8 cellular contexts compared by ENCODE assay signal in genomic region chr16:68229431-68230175, GRCh38. TPM values are rescaled to one million over a fixed set of nuclear protein-coding genes. Genes with fewer than 3 reads are reported as not detected.
DNase-seq lines count a peak whose midpoint lies in the region; ATAC-seq, FAIRE-seq and TF ChIP-seq lines count a peak whose summit lies in the region.

No MANE protein-coding gene starts in this region.

- DNase-seq in EL, result peak; percentile 71
- peak; percentile 55 for DNase-seq in Jurkat, Clone E6-1 (ENCODE audit: low read depth, low spot score)
- DNase-seq in SW480 (ENCODE audit: low spot score), result peak; percentile 43
- DNase-seq in MCF 10A (ENCODE audit: unreplicated experiment), result peak; percentile 72
- DNase-seq in kidney, result peak; percentile 51
- no peak for DNase-seq in stimulated activated naive B cell treated with anti-CD40 and anti-IgM and Interleukin-4, amounts not matched to agents 10 μg/mL and 1 μg/mL and 100 μg/mL, for 72 hours
- DNase-seq in GOT3 (lab: John Stamatoyannopoulos, UW), result no peak

- no peaks in the 10 kb centered on the region for H3K27me3 Mint-ChIP-seq in MCF 10A (ENCODE audit: insufficient read depth, unreplicated experiment)
- no peaks in the 10 kb centered on the region for H3K27me3 Mint-ChIP-seq in stimulated activated naive B cell treated with anti-CD40 and anti-IgM and Interleukin-4, amounts not matched to agents 10 μg/mL and 1 μg/mL and 100 μg/mL, for 72 hours

- H3K4me3 ChIP-seq in Jurkat, Clone E6-1 (ENCODE audit: low read length), result no peak overlapping the region
- no peak overlapping the region for H3K4me3 ChIP-seq in kidney (ENCODE audit: low read length in 2 of 2)

- H3K9me3 Mint-ChIP-seq in MCF 10A (ENCODE audit: unreplicated experiment), result no peaks in the 10 kb centered on the region
- no peaks in the 10 kb centered on the region for H3K9me3 Mint-ChIP-seq in stimulated activated naive B cell treated with anti-CD40 and anti-IgM and Interleukin-4, amounts not matched to agents 10 μg/mL and 1 μg/mL and 100 μg/mL, for 72 hours

- CTCF ChIA-PET in MCF 10A (lab: Yijun Ruan, JAX), result interaction anchor here (0.5 to 1.9 kb wide), 16 partner anchors 9 to 326 kb away, joined by 3 to 7 read pairs (median 3); no protein-coding TSS in a partner anchor

- H3K27ac Mint-ChIP-seq in MCF 10A (ENCODE audit: low read depth, unreplicated experiment), result no peak overlapping the region
- peak overlapping the region; percentile 56 for H3K27ac Mint-ChIP-seq in stimulated activated naive B cell treated with anti-CD40 and anti-IgM and Interleukin-4, amounts not matched to agents 10 μg/mL and 1 μg/mL and 100 μg/mL, for 72 hours

- no peak overlapping the region for H3K27ac ChIP-seq in kidney (ENCODE audit: low read depth in 2 of 2, low read length in 2 of 2)

- no peak for ATAC-seq in stimulated activated naive B cell treated with anti-CD40 and anti-IgM and Interleukin-4, amounts not matched to agents 10 μg/mL and 1 μg/mL and 100 μg/mL, for 72 hours (replicated peaks)
- no peak for ATAC-seq in HG03159 (IDR thresholded peaks at IDR 0.05; ENCODE audit: unreplicated experiment)

- H3K9ac ChIP-seq in kidney (ENCODE audit: low read length in 2 of 2), result no peak overlapping the region

- POLR2A ChIA-PET in MCF 10A (lab: Yijun Ruan, JAX), result interaction anchor here (1.2 kb wide), 1 partner anchor 138 kb away, joined by 3 read pairs; no protein-coding TSS in a partner anchor

- H3K36me3 ChIP-seq in kidney (ENCODE audit: control insufficient read depth in 1 of 2, insufficient read depth in 2 of 2, low read length in 2 of 2), result peaks cover 19 to 31% of the 10 kb centered on the region in 2 donors

- FAIRE-seq in kidney (lab: Jason Lieb, UNC), result no peak

- peaks cover 19 to 23% of the 10 kb centered on the region in 2 donors for H3K4me1 ChIP-seq in kidney (ENCODE audit: control insufficient read depth in 1 of 2, insufficient read depth in 1 of 2, low read depth in 1 of 2, low read length in 2 of 2)

- peaks cover 13% of the 10 kb centered on the region for H3K4me1 Mint-ChIP-seq in MCF 10A (ENCODE audit: insufficient read depth, unreplicated experiment)
- peaks cover 32 to 62% of the 10 kb centered on the region in 2 donors for H3K4me1 Mint-ChIP-seq in stimulated activated naive B cell treated with anti-CD40 and anti-IgM and Interleukin-4, amounts not matched to agents 10 μg/mL and 1 μg/mL and 100 μg/mL, for 72 hours

- peaks cover 52% of the 10 kb centered on the region for H3K36me3 Mint-ChIP-seq in MCF 10A (ENCODE audit: insufficient read depth, unreplicated experiment)
- H3K36me3 Mint-ChIP-seq in stimulated activated naive B cell treated with anti-CD40 and anti-IgM and Interleukin-4, amounts not matched to agents 10 μg/mL and 1 μg/mL and 100 μg/mL, for 72 hours, result peaks cover 8 to 37% of the 10 kb centered on the region in 2 donors

- intact Hi-C loops in MCF 10A (cut with micrococcal nuclease), result loop anchor here (1.0 to 2.0 kb wide), 5 partner anchors 135 to 236 kb away; no protein-coding TSS in a partner anchor
- intact Hi-C loops in kidney (cut with DNase I), result no loop called here

- TF ChIP-seq CTCF in MCF 10A (IDR thresholded peaks at IDR 0.05; ENCODE audit: unreplicated experiment) (peak; percentile 87), kidney (IDR thresholded peaks at IDR 0.05; ENCODE audit: borderline replicate concordance, extremely low read depth, insufficient read depth) (peak; percentile 73)

- no peaks in the 10 kb centered on the region for H3K9me3 ChIP-seq in kidney (ENCODE audit: control insufficient read depth in 1 of 2, low read length in 2 of 2)

- TSS peak; percentile 1 for BruUV-seq in MCF 10A (replicated peaks; lab: Mats Ljungman, UMichigan)

- no peak overlapping the region for H3K4me3 Mint-ChIP-seq in MCF 10A (ENCODE audit: unreplicated experiment)
- H3K4me3 Mint-ChIP-seq in stimulated activated naive B cell treated with anti-CD40 and anti-IgM and Interleukin-4, amounts not matched to agents 10 μg/mL and 1 μg/mL and 100 μg/mL, for 72 hours, result no peak overlapping the region

RNA-seq across cellular contexts. Expression of gene ESRP2, which starts 6.3 kb away (rescaled TPM):
- not detected for polyA plus RNA-seq in Jurkat, Clone E6-1 (2012; ENCODE audit: insufficient read depth, insufficient read length)
- 42.7 and 48.8 TPM in 2 replicates for total RNA-seq in MCF 10A (2022)
- 32.9 TPM for total RNA-seq in kidney
- 19.1 TPM for polyA plus RNA-seq in kidney (ENCODE audit: insufficient read depth, low read depth, low replicate concordance)

RNA-seq across cellular contexts. Expression of gene PLA2G15, which starts 15.6 kb away (rescaled TPM):
- polyA plus RNA-seq in Jurkat, Clone E6-1 (2012; ENCODE audit: insufficient read depth, insufficient read length), result 6.6 TPM
- 4.6 and 6.4 TPM in 2 replicates for total RNA-seq in MCF 10A (2022)
- 35.1 TPM for total RNA-seq in kidney
- 44.4 TPM for polyA plus RNA-seq in kidney (ENCODE audit: insufficient read depth, low read depth, low replicate concordance)

RNA-seq across cellular contexts. Expression of gene SLC7A6, which starts 34.7 kb away (rescaled TPM):
- 31.2 TPM for polyA plus RNA-seq in Jurkat, Clone E6-1 (2012; ENCODE audit: insufficient read depth, insufficient read length)
- total RNA-seq in MCF 10A (2022) (45.3 and 61.0 TPM in 2 replicates), kidney (24.0 TPM)
- 5.0 TPM for polyA plus RNA-seq in kidney (ENCODE audit: insufficient read depth, low read depth, low replicate concordance)

Comparison
In these comparisons a context has a peak if more than half of its experiments do, and no peak if none do; other contexts are left out.
1. DNase-seq: peak in EL (single experiment), Jurkat, Clone E6-1 (single experiment), SW480 (single experiment), MCF 10A (single experiment) and kidney (single experiment); none in stimulated activated naive B cell treated with anti-CD40 and anti-IgM and Interleukin-4, amounts not matched to agents 10 μg/mL and 1 μg/mL and 100 μg/mL, for 72 hours (single experiment) and GOT3 (single experiment).